ENCODE assay signal across 8 cellular contexts in the genomic region with DNA sequence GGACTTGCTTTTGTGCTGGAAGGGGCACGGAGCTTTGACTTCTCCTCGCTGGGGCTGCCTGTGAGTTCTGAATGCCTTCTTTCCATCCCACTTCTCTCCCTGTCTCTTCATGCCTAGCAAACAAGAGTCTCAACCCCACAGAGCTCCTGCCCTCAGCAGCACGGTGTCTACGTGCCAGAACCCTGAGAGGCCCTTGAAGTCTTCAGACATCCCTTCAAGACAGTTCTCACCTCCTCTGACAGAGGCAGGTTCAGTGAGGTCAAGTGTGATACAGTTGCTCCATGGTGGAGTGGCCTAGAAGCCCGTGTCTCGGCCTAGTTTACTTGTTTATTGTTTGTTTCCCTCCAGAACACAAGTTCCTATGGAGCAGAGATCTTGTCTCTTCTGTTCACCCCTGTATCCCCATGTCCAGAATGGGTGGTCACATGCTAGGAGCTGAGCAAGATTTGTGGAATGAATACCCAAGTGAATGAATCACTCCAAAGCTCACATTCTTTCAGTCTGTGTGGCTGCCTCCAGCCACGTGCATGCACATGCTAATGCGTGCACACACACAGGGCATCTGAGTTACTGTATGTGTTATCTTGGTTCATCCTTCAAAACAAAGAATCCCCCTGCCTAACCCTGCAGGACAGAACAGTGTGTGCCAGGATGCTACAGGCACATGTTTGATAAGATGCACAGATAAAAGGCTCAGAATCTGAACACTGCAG.
DNase-seq lines count a peak whose midpoint lies in the region; ATAC-seq and TF ChIP-seq lines count a peak whose summit lies in the region.

No MANE protein-coding gene starts in this region.

- H3K9me3 ChIP-seq in right cardiac atrium (ENCODE audit: control insufficient read depth, low read length) (no peaks in the 10 kb centered on the region), skeletal muscle satellite cell (replicated peaks; ENCODE audit: low read length) (no peaks in the 10 kb centered on the region)

- peak overlapping the region; percentile 59 for H3K9ac ChIP-seq in skeletal muscle satellite cell (ENCODE audit: low read depth, low read length)

- H3K4me2 ChIP-seq in skeletal muscle satellite cell (ENCODE audit: low read length): peak overlapping the region; percentile 71

- DNase-seq in H4 (ENCODE audit: low spot score) (peak; percentile 72), right cardiac atrium (peak in 1 of 3 donors; percentile 41), NCI-H1105 treated with DMSO at 0.1 percent for 48 hours (lab: John Stamatoyannopoulos, UW) (no peak), MV-4-11 (lab: John Stamatoyannopoulos, UW) (no peak)

- H3K36me3 ChIP-seq in skeletal muscle satellite cell (ENCODE audit: insufficient read depth, low read length): no peaks in the 10 kb centered on the region

- H3K4me3 ChIP-seq in WI38 (ENCODE audit: low read depth, low read length) (peak overlapping the region; percentile 51), right cardiac atrium (ENCODE audit: low read length) (no peak overlapping the region), skeletal muscle satellite cell (ENCODE audit: low read length) (peak overlapping the region; percentile 45)

- H3K4me1 ChIP-seq in right cardiac atrium (ENCODE audit: control insufficient read depth, insufficient read depth, low read length) (no peaks in the 10 kb centered on the region), skeletal muscle satellite cell (ENCODE audit: control insufficient read depth, insufficient read depth, low read length) (peaks cover 22% of the 10 kb centered on the region)

- WGBS in right cardiac atrium: 83% methylated on average over 8 of the region's 8 CpGs

- H3K27me3 ChIP-seq in right cardiac atrium (ENCODE audit: control insufficient read depth, insufficient read depth): no peaks in the 10 kb centered on the region
- no peaks in the 10 kb centered on the region for H3K27me3 ChIP-seq in skeletal muscle satellite cell (ENCODE audit: control insufficient read depth, insufficient read depth, low read length)

- no peak overlapping the region for H3K27ac ChIP-seq in right cardiac atrium (ENCODE audit: low read length)

- intact Hi-C loops in right cardiac atrium (cut with DNase I): no loop called here

- TF ChIP-seq CTCF in WI38 (IDR thresholded peaks at IDR 0.05; ENCODE audit: low read depth, low read length): no peak

- ATAC-seq in right cardiac atrium (peak; percentile 54 to 72), HG03439 (IDR thresholded peaks at IDR 0.05; ENCODE audit: unreplicated experiment) (no peak), HG03280 (IDR thresholded peaks at IDR 0.05; ENCODE audit: unreplicated experiment) (no peak)

Comparison
In these comparisons a context has a peak if more than half of its experiments do, and no peak if none do; other contexts are left out.
1. ATAC-seq: peak in right cardiac atrium (2 of 2); none in HG03439 (single experiment) and HG03280 (single experiment).